8 cellular contexts compared by ENCODE assay signal in genomic region chr22:41448189-41448808, GRCh38. TPM values are rescaled to one million over a fixed set of nuclear protein-coding genes. Genes with fewer than 3 reads are reported as not detected.
DNase-seq lines count a peak whose midpoint lies in the region; ATAC-seq and TF ChIP-seq lines count a peak whose summit lies in the region.

No MANE protein-coding gene starts in this region.

- peak overlapping the region; percentile 88 to 100 (median 94) for H3K4me3 Mint-ChIP-seq in naive thymus-derived CD8-positive, alpha-beta T cell
- H3K4me3 Mint-ChIP-seq in stimulated activated naive B cell treated with anti-CD40 and anti-IgM and Interleukin-4, amounts not matched to agents 10 μg/mL and 1 μg/mL and 100 μg/mL, for 72 hours, result peak overlapping the region; percentile 93 to 94

- peak; percentile 86 for DNase-seq in DMS79 (lab: John Stamatoyannopoulos, UW)
- peak; percentile 83 for DNase-seq in GOT3 (lab: John Stamatoyannopoulos, UW)
- DNase-seq in LoVo (ENCODE audit: low spot score), result peak; percentile 98
- DNase-seq in RWPE1 (ENCODE audit: low spot score), result peak; percentile 94
- peak; percentile 81 for DNase-seq in activated T-helper 9 cell treated with anti-CD3 and anti-CD28 coated beads, Interleukin-2, amount 50 U/mL, for 16 hours (ENCODE audit: low read depth)
- peak; percentile 99 for DNase-seq in fibroblast of peridontal ligament (ENCODE audit: extremely low read depth)
- peak; percentile 72 to 95 (median 90) for DNase-seq in naive thymus-derived CD8-positive, alpha-beta T cell
- peak; percentile 94 for DNase-seq in stimulated activated naive B cell treated with anti-CD40 and anti-IgM and Interleukin-4, amounts not matched to agents 10 μg/mL and 1 μg/mL and 100 μg/mL, for 72 hours

- peak overlapping the region; percentile 96 for H3K27ac ChIP-seq in RWPE1

- H3K27me3 Mint-ChIP-seq in naive thymus-derived CD8-positive, alpha-beta T cell, result no peaks in the 10 kb centered on the region
- no peaks in the 10 kb centered on the region for H3K27me3 Mint-ChIP-seq in stimulated activated naive B cell treated with anti-CD40 and anti-IgM and Interleukin-4, amounts not matched to agents 10 μg/mL and 1 μg/mL and 100 μg/mL, for 72 hours

- H3K27ac Mint-ChIP-seq in naive thymus-derived CD8-positive, alpha-beta T cell, result peak overlapping the region; percentile 95 to 100 (median 97)
- H3K27ac Mint-ChIP-seq in stimulated activated naive B cell treated with anti-CD40 and anti-IgM and Interleukin-4, amounts not matched to agents 10 μg/mL and 1 μg/mL and 100 μg/mL, for 72 hours, result peak overlapping the region; percentile 98

- no peak for TF ChIP-seq CTCF in RWPE1 (conservative IDR thresholded peaks at IDR 0.05; ENCODE audit: low read depth)

- H3K9me3 Mint-ChIP-seq in naive thymus-derived CD8-positive, alpha-beta T cell, result no peaks in the 10 kb centered on the region
- H3K9me3 Mint-ChIP-seq in stimulated activated naive B cell treated with anti-CD40 and anti-IgM and Interleukin-4, amounts not matched to agents 10 μg/mL and 1 μg/mL and 100 μg/mL, for 72 hours, result no peaks in the 10 kb centered on the region

- CTCF ChIA-PET in RWPE1 (lab: Yijun Ruan, JAX), result interaction anchor here (0.6 to 1.2 kb wide), 3 partner anchors 9 to 69 kb away, joined by 3 read pairs; partner anchors contain the start of gene PHF5A

- POLR2A ChIA-PET in RWPE1 (lab: Yijun Ruan, JAX; ENCODE audit: low non-redundant PET), result interaction anchor here (0.6 to 0.9 kb wide), 2 partner anchors 20 to 36 kb away, joined by 3 to 5 read pairs; partner anchors contain the start of genes ACO2 and PHF5A
- POLR2A ChIA-PET in naive thymus-derived CD8-positive, alpha-beta T cell (lab: Charles Lee), result interaction anchor here (0.5 to 6.4 kb wide), 17 partner anchors 10 to 920 kb away, joined by 3 to 216 read pairs (median 4); partner anchors contain the start of genes ACO2, CENPM, DESI1 and PHF5A

- no peaks in the 10 kb centered on the region for H3K36me3 Mint-ChIP-seq in naive thymus-derived CD8-positive, alpha-beta T cell
- peaks cover 7 to 34% of the 10 kb centered on the region in 2 donors for H3K36me3 Mint-ChIP-seq in stimulated activated naive B cell treated with anti-CD40 and anti-IgM and Interleukin-4, amounts not matched to agents 10 μg/mL and 1 μg/mL and 100 μg/mL, for 72 hours

- peaks cover 20 to 30% (median 21%) of the 10 kb centered on the region in 4 donors for H3K4me1 Mint-ChIP-seq in naive thymus-derived CD8-positive, alpha-beta T cell
- H3K4me1 Mint-ChIP-seq in stimulated activated naive B cell treated with anti-CD40 and anti-IgM and Interleukin-4, amounts not matched to agents 10 μg/mL and 1 μg/mL and 100 μg/mL, for 72 hours, result peaks cover 11% of the 10 kb centered on the region in 2 donors

- ATAC-seq in naive thymus-derived CD8-positive, alpha-beta T cell, result peak; percentile 69 to 77
- ATAC-seq in stimulated activated naive B cell treated with anti-CD40 and anti-IgM and Interleukin-4, amounts not matched to agents 10 μg/mL and 1 μg/mL and 100 μg/mL, for 72 hours (replicated peaks), result peak; percentile 73 to 75

RNA-seq across cellular contexts. Expression of gene TOB2, which starts 1.7 kb away (rescaled TPM):
- total RNA-seq in naive thymus-derived CD8-positive, alpha-beta T cell, result 10 to 100 TPM; 26.2 to 26.4 TPM
- polyA plus RNA-seq in naive thymus-derived CD8-positive, alpha-beta T cell, result 10 to 100 TPM in 1 of 3 donors, 1 to 10 TPM in 2; 8.7 to 12.1 (median 9.0) TPM

RNA-seq across cellular contexts. Expression of gene PHF5A, which starts 20.2 kb away (rescaled TPM):
- 10 to 100 TPM; 34.0 to 35.8 TPM for total RNA-seq in naive thymus-derived CD8-positive, alpha-beta T cell
- polyA plus RNA-seq in naive thymus-derived CD8-positive, alpha-beta T cell, result 10 to 100 TPM; 17.2 to 21.4 (median 17.9) TPM

RNA-seq across cellular contexts. Expression of gene ACO2, which starts 20.6 kb away (rescaled TPM):
- total RNA-seq in naive thymus-derived CD8-positive, alpha-beta T cell, result 10 to 100 TPM; 67.7 to 75.1 TPM
- 10 to 100 TPM; 64.2 to 91.9 (median 72.3) TPM for polyA plus RNA-seq in naive thymus-derived CD8-positive, alpha-beta T cell

Comparison
In these comparisons a context has a peak if more than half of its experiments do, and no peak if none do; other contexts are left out.
1. Peak in every context shown above with its lines: DNase-seq, ATAC-seq and H3K27ac ChIP-seq.